ENCODE assay signal across 15 cellular contexts in the genomic region with DNA sequence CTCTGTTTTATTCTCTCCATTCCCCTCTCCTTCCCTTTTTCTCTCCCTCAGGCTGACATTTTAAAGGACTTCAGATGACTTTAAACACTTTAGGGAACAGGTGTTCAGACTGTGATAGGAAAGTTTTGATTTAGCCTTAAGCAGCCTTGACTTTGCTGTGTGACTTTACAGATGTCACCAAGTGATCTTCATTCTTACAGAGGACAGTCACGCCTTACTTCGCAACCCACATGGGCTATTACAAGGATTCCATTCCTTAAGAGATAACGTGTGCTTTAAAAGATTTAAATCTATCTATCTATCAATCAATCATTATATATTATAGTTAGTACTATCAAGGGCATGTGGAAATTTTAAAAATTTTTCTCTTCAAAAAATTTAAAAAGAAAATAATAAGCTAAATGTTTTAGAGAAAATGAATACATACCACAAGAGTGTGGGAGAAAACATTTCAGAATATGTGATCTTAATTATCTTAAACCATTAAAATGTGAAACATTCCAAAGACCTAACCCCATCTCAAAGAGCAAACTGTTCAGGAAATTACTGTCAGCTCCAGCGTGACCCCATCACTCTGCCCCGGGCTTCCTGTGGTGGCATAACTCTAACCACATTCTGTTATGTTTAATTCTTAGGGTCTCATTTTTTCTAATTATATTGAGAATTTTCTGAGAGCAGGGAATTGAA.
DNase-seq lines count a peak whose midpoint lies in the region; ATAC-seq and TF ChIP-seq lines count a peak whose summit lies in the region.
"Had no signal": no experiment of that assay in that cellular context is flagged by ENCODE, and none has a peak within 500 bp of the region (broad histone marks: within the 10 kb centered on the region; RNA-seq: fewer than 3 reads in every experiment).

No MANE protein-coding gene starts in this region.

- H3K9me3 Mint-ChIP-seq in neural crest cell = peaks cover 2% of the 10 kb centered on the region
- H3K9me3 Mint-ChIP-seq: activated CD4-positive, alpha-beta T cell treated with anti-CD3 and anti-CD28 coated beads, Interleukin-2, amount 10 ng/mL, durations not matched to agents 7 days and 5 days had no signal

- peak overlapping the region; percentile 12; the same call in 1 of the 2 replicates for H3K9ac ChIP-seq in BLaER1

- no peaks in the 10 kb centered on the region for H4K20me1 ChIP-seq in BLaER1

- TF ChIP-seq CTCF in choroid plexus epithelial cell (conservative IDR thresholded peaks at IDR 0.05; ENCODE audit: low read depth, low read length) = no peak
- no peak for TF ChIP-seq CTCF in neural crest cell (conservative IDR thresholded peaks at IDR 0.05)
- TF ChIP-seq CTCF in GM13977 (IDR thresholded peaks at IDR 0.05; ENCODE audit: extremely low read depth, insufficient read depth, missing control alignments) = no peak

- H3K4me3 ChIP-seq in BLaER1 (no peak overlapping the region; the same call in 1 of the 2 replicates), choroid plexus epithelial cell (ENCODE audit: low read depth, low read length) (no peak overlapping the region)
- H3K4me3 ChIP-seq: hepatocyte had no signal

- no peaks in the 10 kb centered on the region for H3K36me3 Mint-ChIP-seq in neural crest cell (ENCODE audit: low read depth)

- peak overlapping the region; percentile 72 for H3K4me2 ChIP-seq in BLaER1
- H3K4me2 ChIP-seq: hepatocyte had no signal

- H3K36me3 ChIP-seq in BLaER1 = no peaks in the 10 kb centered on the region

- H3K27ac ChIP-seq in BLaER1 = peak overlapping the region; percentile 62
- H3K27ac ChIP-seq: hepatocyte had no signal

- in situ Hi-C loops in GM13977 (cut with MboI; ENCODE audit: low pct_unique_long_range_greater_than_20kb, low sequenced_read_pairs, unreplicated experiment) = no loop called here

- no peak overlapping the region for H3K4me3 Mint-ChIP-seq in neural crest cell
- H3K4me3 Mint-ChIP-seq: activated CD4-positive, alpha-beta T cell treated with anti-CD3 and anti-CD28 coated beads, Interleukin-2, amount 10 ng/mL, durations not matched to agents 7 days and 5 days; activated naive CD8-positive, alpha-beta T cell treated with anti-CD3 and anti-CD28 coated beads, Interleukin-2, amount 50 U/mL, for 24 hours; activated T-cell treated with anti-CD3 and anti-CD28 coated beads, Interleukin-2, amount 50 U/mL, for 24 hours had no signal

- no peak for ATAC-seq in GM18498 (IDR thresholded peaks at IDR 0.05; ENCODE audit: unreplicated experiment)
- ATAC-seq: activated naive CD8-positive, alpha-beta T cell treated with anti-CD3 and anti-CD28 coated beads, Interleukin-2, amount 50 U/mL, for 24 hours; left colon; stimulated activated naive CD8-positive, alpha-beta T cell treated with anti-CD3 and anti-CD28 coated beads, Interleukin-15, Interleukin-2, amounts not matched to agents 100 U/mL and 50 U/mL, for 24 hours had no signal

- H3K27me3 ChIP-seq in BLaER1 = no peaks in the 10 kb centered on the region
- H3K27me3 ChIP-seq: hepatocyte had no signal

- peaks cover 33% of the 10 kb centered on the region for H3K4me1 ChIP-seq in BLaER1

- H3K9me3 ChIP-seq in BLaER1 = peaks cover 14% of the 10 kb centered on the region

- H3K27me3 Mint-ChIP-seq in neural crest cell (ENCODE audit: low read depth) = no peaks in the 10 kb centered on the region
- H3K27me3 Mint-ChIP-seq: activated CD4-positive, alpha-beta T cell treated with anti-CD3 and anti-CD28 coated beads, Interleukin-2, amount 10 ng/mL, durations not matched to agents 7 days and 5 days; activated naive CD8-positive, alpha-beta T cell treated with anti-CD3 and anti-CD28 coated beads, Interleukin-2, amount 50 U/mL, for 24 hours; activated T-cell treated with anti-CD3 and anti-CD28 coated beads, Interleukin-2, amount 50 U/mL, for 24 hours had no signal

- H3K4me1 Mint-ChIP-seq in neural crest cell = peaks cover 24% of the 10 kb centered on the region
- H3K4me1 Mint-ChIP-seq: activated CD4-positive, alpha-beta T cell treated with anti-CD3 and anti-CD28 coated beads, Interleukin-2, amount 10 ng/mL, durations not matched to agents 7 days and 5 days; activated naive CD8-positive, alpha-beta T cell treated with anti-CD3 and anti-CD28 coated beads, Interleukin-2, amount 50 U/mL, for 24 hours had no signal

- DNase-seq in M059J (ENCODE audit: low read depth) (peak; percentile 81), choroid plexus epithelial cell (ENCODE audit: low read depth) (peak; percentile 88), neural crest cell (ENCODE audit: low read depth, low spot score) (no peak), GM13977 (ENCODE audit: low spot score) (no peak), NCI-H187 (lab: John Stamatoyannopoulos, UW) (no peak), DMS53 (lab: John Stamatoyannopoulos, UW) (no peak)
- DNase-seq: activated CD4-positive, alpha-beta T cell treated with anti-CD3 and anti-CD28 coated beads, Interleukin-2, amount 10 ng/mL, durations not matched to agents 7 days and 5 days; activated naive CD8-positive, alpha-beta T cell treated with anti-CD3 and anti-CD28 coated beads, Interleukin-2, amount 50 U/mL, for 24 hours; activated T-cell treated with anti-CD3 and anti-CD28 coated beads, Interleukin-2, amount 50 U/mL, for 24 hours; left colon; NCI-H1694; stimulated activated naive CD8-positive, alpha-beta T cell treated with anti-CD3 and anti-CD28 coated beads, Interleukin-15, Interleukin-2, amounts not matched to agents 100 U/mL and 50 U/mL, for 24 hours had no signal

- H3K27ac Mint-ChIP-seq in neural crest cell (ENCODE audit: unreplicated experiment) = peak overlapping the region; percentile 76
- H3K27ac Mint-ChIP-seq: activated CD4-positive, alpha-beta T cell treated with anti-CD3 and anti-CD28 coated beads, Interleukin-2, amount 10 ng/mL, durations not matched to agents 7 days and 5 days; activated naive CD8-positive, alpha-beta T cell treated with anti-CD3 and anti-CD28 coated beads, Interleukin-2, amount 50 U/mL, for 24 hours; activated T-cell treated with anti-CD3 and anti-CD28 coated beads, Interleukin-2, amount 50 U/mL, for 24 hours had no signal

Comparison
In these comparisons a context has a peak if more than half of its experiments do, and no peak if none do; other contexts are left out.
1. DNase-seq: peak in M059J (single experiment) and choroid plexus epithelial cell (single experiment); none in neural crest cell (single experiment), GM13977 (single experiment), NCI-H187 (0 of 2) and DMS53 (single experiment).